Comparison of ENCODE assay signal across 1 cellular context in the genomic region with DNA sequence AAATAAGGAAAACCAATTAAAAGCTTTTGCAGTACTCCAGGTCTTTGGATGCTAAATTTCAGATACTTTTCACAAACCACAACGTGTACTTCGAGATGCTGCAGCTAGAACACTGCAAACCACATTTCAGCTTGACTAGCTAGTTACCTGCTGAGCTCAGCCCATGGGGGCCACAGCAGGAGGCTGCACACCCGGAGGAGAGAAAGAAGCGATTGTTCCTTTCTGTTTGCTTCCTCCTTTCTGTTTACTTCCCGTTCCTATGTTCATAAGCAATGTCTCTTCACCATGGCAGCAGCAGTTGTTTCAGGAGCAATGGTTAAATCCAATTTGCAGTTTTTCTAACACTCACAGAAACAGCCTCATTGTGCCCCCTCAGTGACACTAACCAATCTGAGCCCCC.
TF ChIP-seq lines count a peak whose summit lies in the region.

No MANE protein-coding gene starts in this region.

TF ChIP-seq in SK-N-SH, 30 proteins besides CTCF, POLR2A, EP300 and RAD21 (continued from another document):
- TF ChIP-seq, protein P1, sequence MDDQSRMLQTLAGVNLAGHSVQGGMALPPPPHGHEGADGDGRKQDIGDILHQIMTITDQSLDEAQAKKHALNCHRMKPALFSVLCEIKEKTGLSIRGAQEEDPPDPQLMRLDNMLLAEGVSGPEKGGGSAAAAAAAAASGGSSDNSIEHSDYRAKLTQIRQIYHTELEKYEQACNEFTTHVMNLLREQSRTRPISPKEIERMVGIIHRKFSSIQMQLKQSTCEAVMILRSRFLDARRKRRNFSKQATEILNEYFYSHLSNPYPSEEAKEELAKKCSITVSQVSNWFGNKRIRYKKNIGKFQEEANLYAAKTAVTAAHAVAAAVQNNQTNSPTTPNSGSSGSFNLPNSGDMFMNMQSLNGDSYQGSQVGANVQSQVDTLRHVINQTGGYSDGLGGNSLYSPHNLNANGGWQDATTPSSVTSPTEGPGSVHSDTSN (IDR thresholded peaks at IDR 0.05): no peak
- no peak for TF ChIP-seq NFIC (IDR thresholded peaks at IDR 0.05; ENCODE audit: borderline replicate concordance)
- no peak for TF ChIP-seq FOXJ3 (CRISPR knock-in tag; IDR thresholded peaks at IDR 0.05)
